ENCODE assay signal across 8 cellular contexts in genomic region chr14:59482471-59483331, GRCh38. TPM values are rescaled to one million over a fixed set of nuclear protein-coding genes. Genes with fewer than 3 reads are reported as not detected.
DNase-seq lines count a peak whose midpoint lies in the region; ATAC-seq and TF ChIP-seq lines count a peak whose summit lies in the region.

No MANE protein-coding gene starts in this region.

- no peaks in the 10 kb centered on the region for H3K9me3 Mint-ChIP-seq in neural crest cell

- POLR2A ChIA-PET in A673 (lab: Charles Lee; ENCODE audit: low non-redundant PET), result no interaction called here

- ATAC-seq in HG03565 (IDR thresholded peaks at IDR 0.05; ENCODE audit: unreplicated experiment) (no peak), HG03196 (IDR thresholded peaks at IDR 0.05; ENCODE audit: unreplicated experiment) (no peak)

- TF ChIP-seq CTCF in A673 (conservative IDR thresholded peaks at IDR 0.05; ENCODE audit: low read depth, low read length) (no peak), GM12865 (IDR thresholded peaks at IDR 0.05; ENCODE audit: insufficient read depth, low read depth, low read length, missing control alignments) (no peak), neural crest cell (conservative IDR thresholded peaks at IDR 0.05) (no peak)

- H3K4me1 ChIP-seq in A673 (ENCODE audit: insufficient read depth, low read length, poor library complexity, severe bottlenecking), result peaks cover 20% of the 10 kb centered on the region

- H3K27ac ChIP-seq in A673 (ENCODE audit: low read depth, low read length, poor library complexity, severe bottlenecking), result peak overlapping the region; percentile 92
- peak overlapping the region; percentile 62 for H3K27ac ChIP-seq in SK-N-MC

- no peak for TF ChIP-seq POLR2A in erythroblast (IDR thresholded peaks at IDR 0.05; ENCODE audit: low read length)

- intact Hi-C loops in A673 (cut with micrococcal nuclease; ENCODE audit: unreplicated experiment), result no loop called here

- CTCF ChIA-PET in A673 (lab: Charles Lee), result no interaction called here

- DNase-seq in A673 (ENCODE audit: low spot score) (peak; percentile 37), GM12865 (ENCODE audit: low read depth) (no peak), SK-N-MC (ENCODE audit: low read depth, low spot score) (peak; percentile 42), erythroblast (lab: John Stamatoyannopoulos, UW) (peak; percentile 57 to 68), neural crest cell (ENCODE audit: low read depth, low spot score) (no peak), hippocampal formation (lab: John Stamatoyannopoulos, UW) (no peak)

- H3K36me3 ChIP-seq in A673 (ENCODE audit: insufficient read depth, low read length, poor library complexity, severe bottlenecking) (peaks cover 17% of the 10 kb centered on the region), SK-N-MC (ENCODE audit: insufficient read depth, low read length) (peaks cover 19% of the 10 kb centered on the region)

- H3K9me3 ChIP-seq in A673 (ENCODE audit: low read depth, low read length, poor library complexity, severe bottlenecking) (no peaks in the 10 kb centered on the region), SK-N-MC (ENCODE audit: low read depth, low read length) (no peaks in the 10 kb centered on the region)

- no peaks in the 10 kb centered on the region for H3K27me3 Mint-ChIP-seq in neural crest cell (ENCODE audit: low read depth)

- H3K9ac ChIP-seq in SK-N-MC (ENCODE audit: insufficient read length), result peak overlapping the region; percentile 97

- peaks cover 44% of the 10 kb centered on the region for H3K4me1 Mint-ChIP-seq in neural crest cell

- TSS peak; percentile 59 for BruUV-seq in A673 (replicated peaks; lab: Mats Ljungman, UMichigan)

- H3K36me3 Mint-ChIP-seq in neural crest cell (ENCODE audit: low read depth), result no peaks in the 10 kb centered on the region

- H3K4me3 ChIP-seq in A673 (ENCODE audit: low read depth, low read length, poor library complexity, severe bottlenecking) (peak overlapping the region; percentile 84), GM12865 (ENCODE audit: low read depth, low read length) (peak overlapping the region; percentile 71), SK-N-MC (peak overlapping the region; percentile 97)

- H3K27me3 ChIP-seq in A673 (replicated peaks; ENCODE audit: insufficient read depth, low read depth, low read length, poor library complexity), result no peaks in the 10 kb centered on the region

- H3K27ac Mint-ChIP-seq in neural crest cell (ENCODE audit: unreplicated experiment), result no peak overlapping the region

- H3K4me3 Mint-ChIP-seq in neural crest cell, result peak overlapping the region; percentile 98

RNA-seq across cellular contexts. Expression of gene L3HYPDH, which starts 1.5 kb away (rescaled TPM):
- total RNA-seq in A673 (2021) (31.9 and 32.0 TPM in 2 replicates), neural crest cell (16.8 and 17.0 TPM in 2 replicates)

RNA-seq across cellular contexts. Expression of gene JKAMP, which starts 1.6 kb away (rescaled TPM):
- 43.9 and 51.6 TPM in 2 replicates for total RNA-seq in A673 (2021)
- total RNA-seq in neural crest cell, result 38.1 and 43.6 TPM in 2 replicates

RNA-seq across cellular contexts. Expression of gene GPR135, which starts 17.5 kb away (rescaled TPM):
- total RNA-seq in A673 (2021) (2.3 and 3.4 TPM in 2 replicates), neural crest cell (3.3 and 3.5 TPM in 2 replicates)

Comparison
In these comparisons a context has a peak if more than half of its experiments do, and no peak if none do; other contexts are left out.
1. DNase-seq: peak in A673 (single experiment), SK-N-MC (single experiment) and erythroblast (2 of 2); none in GM12865 (single experiment), neural crest cell (single experiment) and hippocampal formation (0 of 2).
2. Peak in every context shown above with its lines, with median percentiles within 50 percentile points of each other: H3K4me3 ChIP-seq.